In genomic region chr4:114613579-114613978, GRCh38 we compare ENCODE assay signal across 1 cellular context.
TF ChIP-seq lines count a peak whose summit lies in the region.

No MANE protein-coding gene starts in this region.

TF ChIP-seq in GM23338, 12 proteins besides CTCF, POLR2A, EP300 and RAD21 (continued from another document):
- TF ChIP-seq NANOG (IDR thresholded peaks at IDR 0.05; ENCODE audit: borderline replicate concordance) (no peak), ETS1 (IDR thresholded peaks at IDR 0.05) (no peak), POLR2AphosphoS5 (IDR thresholded peaks at IDR 0.05; ENCODE audit: low read depth) (no peak)
